Comparison of ENCODE assay signal across 8 cellular contexts in genomic region chr16:14285542-14286380, GRCh38.
A peak's percentile ranks its signal among the peaks of the same experiment; 100 is the strongest.
DNase-seq lines count a peak whose midpoint lies in the region; ATAC-seq, FAIRE-seq and TF ChIP-seq lines count a peak whose summit lies in the region.

No MANE protein-coding gene starts in this region.

- H3K27ac ChIP-seq in RWPE2 (ENCODE audit: poor library complexity, severe bottlenecking) = peak overlapping the region; percentile 23

- no peaks in the 10 kb centered on the region for H3K4me1 ChIP-seq in Loucy (ENCODE audit: insufficient read depth, low read length, poor library complexity, severe bottlenecking)
- H3K4me1 ChIP-seq in RWPE2 (ENCODE audit: insufficient read depth, poor library complexity, severe bottlenecking) = no peaks in the 10 kb centered on the region

- H3K4me3 ChIP-seq in Loucy (ENCODE audit: low read length, poor library complexity, severe bottlenecking) (peak overlapping the region; percentile 85), RWPE2 (ENCODE audit: severe bottlenecking) (peak overlapping the region; percentile 94)

- H3K36me3 ChIP-seq in Loucy (ENCODE audit: insufficient read depth, low read length) (no peaks in the 10 kb centered on the region), RWPE2 (ENCODE audit: low read depth) (no peaks in the 10 kb centered on the region)

- H3K4me2 ChIP-seq in Loucy (ENCODE audit: low read depth, low read length, poor library complexity, severe bottlenecking) = peak overlapping the region; percentile 70

- DNase-seq in EL = peak; percentile 96
- peak; percentile 91 for DNase-seq in H54 (ENCODE audit: insufficient read length, low spot score)
- DNase-seq in RWPE2 (ENCODE audit: low spot score) = no peak
- DNase-seq in activated effector memory CD4-positive, alpha-beta T cell treated with Interleukin-2 at 50 U/mL for 16 hours = peak; percentile 94
- DNase-seq in fibroblast of the conjunctiva (ENCODE audit: low read depth) = peak; percentile 94
- peak; percentile 99 for DNase-seq in nephron progenitor cell
- peak; percentile 93 for DNase-seq in stimulated activated naive CD8-positive, alpha-beta T cell treated with anti-CD3 and anti-CD28 coated beads, Interleukin-15, Interleukin-2, amounts not matched to agents 100 U/mL and 50 U/mL, for 24 hours

- no peak for TF ChIP-seq POLR2A in H54 (IDR thresholded peaks at IDR 0.05; ENCODE audit: low read depth, low read length)

- ATAC-seq in RWPE2 (ENCODE audit: low read depth) = peak; percentile 82
- peak; percentile 94 for ATAC-seq in stimulated activated naive CD8-positive, alpha-beta T cell treated with anti-CD3 and anti-CD28 coated beads, Interleukin-15, Interleukin-2, amounts not matched to agents 100 U/mL and 50 U/mL, for 24 hours

- no peaks in the 10 kb centered on the region for H3K27me3 ChIP-seq in Loucy (ENCODE audit: insufficient read depth, low read length, poor library complexity, severe bottlenecking)
- no peaks in the 10 kb centered on the region for H3K27me3 ChIP-seq in RWPE2 (ENCODE audit: insufficient read depth, poor library complexity, severe bottlenecking)

- H4K20me1 ChIP-seq in Loucy (ENCODE audit: insufficient read depth, low read length, poor library complexity, severe bottlenecking) = no peaks in the 10 kb centered on the region

- H3K9ac ChIP-seq in Loucy (ENCODE audit: low read depth, low read length, poor library complexity, severe bottlenecking) = peak overlapping the region; percentile 60

- H3K27ac Mint-ChIP-seq in nephron progenitor cell = no peak overlapping the region

- no peaks in the 10 kb centered on the region for H3F3A ChIP-seq in Loucy (ENCODE audit: low read depth)

- no peaks in the 10 kb centered on the region for H3K79me2 ChIP-seq in Loucy (ENCODE audit: insufficient read depth, low read length)

- peak overlapping the region; percentile 98 for H2AFZ ChIP-seq in Loucy (ENCODE audit: low read length)

- H3K9me3 ChIP-seq in Loucy (ENCODE audit: insufficient read depth, low read depth, low read length) (no peaks in the 10 kb centered on the region; the same call in 1 of the 2 replicates), RWPE2 (ENCODE audit: severe bottlenecking) (peaks cover 2% of the 10 kb centered on the region)

- H3K4me1 Mint-ChIP-seq in nephron progenitor cell = peaks cover 7% of the 10 kb centered on the region

- TF ChIP-seq CTCF in Loucy (conservative IDR thresholded peaks at IDR 0.05; ENCODE audit: low read length) = no peak
- TF ChIP-seq CTCF in RWPE2 (IDR thresholded peaks at IDR 0.05; ENCODE audit: poor library complexity, severe bottlenecking) = no peak
- TF ChIP-seq CTCF in nephron progenitor cell (IDR thresholded peaks at IDR 0.05) = no peak

- peak overlapping the region; percentile 94 for H3K4me3 Mint-ChIP-seq in nephron progenitor cell

- H3K9me3 Mint-ChIP-seq in nephron progenitor cell = peaks cover 17% of the 10 kb centered on the region

- no peaks in the 10 kb centered on the region for H3K9me2 ChIP-seq in Loucy (replicated peaks; ENCODE audit: low read depth, low read length)

- H3K36me3 Mint-ChIP-seq in nephron progenitor cell (ENCODE audit: low read depth) = peaks cover 5% of the 10 kb centered on the region

- FAIRE-seq in H54 (lab: Jason Lieb, UNC) = peak; percentile 81

- H3K27me3 Mint-ChIP-seq in nephron progenitor cell (ENCODE audit: low read depth, poor library complexity) = peaks cover 14% of the 10 kb centered on the region
